Comparison of ENCODE assay signal across 10 cellular contexts in the genomic region with DNA sequence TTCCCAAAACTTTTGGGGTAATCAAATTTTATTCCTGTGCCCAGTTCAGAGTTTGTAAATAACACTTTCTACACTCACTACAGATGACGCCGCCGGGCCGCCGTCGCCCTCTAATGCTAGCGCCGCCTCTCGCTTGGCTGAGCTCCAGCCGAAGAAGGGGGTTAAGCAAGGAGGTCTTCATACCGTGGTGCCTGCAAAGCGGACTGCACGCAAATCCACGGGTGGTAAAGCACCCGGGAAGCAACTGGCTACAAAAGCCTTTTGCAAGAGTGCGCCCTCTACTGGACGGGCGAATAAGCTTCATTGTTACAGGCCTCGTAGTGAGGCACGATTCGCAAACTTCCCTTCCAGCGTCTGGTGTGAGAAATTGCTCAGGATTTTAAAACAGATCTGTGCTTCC.
DNase-seq lines count a peak whose midpoint lies in the region; ATAC-seq and TF ChIP-seq lines count a peak whose summit lies in the region.
"Had no signal": no experiment of that assay in that cellular context is flagged by ENCODE, and none has a peak within 500 bp of the region (broad histone marks: within the 10 kb centered on the region; RNA-seq: fewer than 3 reads in every experiment).

No MANE protein-coding gene starts in this region.

- intact Hi-C loops in esophagus squamous epithelium (cut with DNase I), result no loop called here
- intact Hi-C loops in heart right ventricle (cut with DNase I), result no loop called here

- peak; percentile 50 for TF ChIP-seq CTCF in brain microvascular endothelial cell (IDR thresholded peaks at IDR 0.05; ENCODE audit: low read depth, low read length, missing control alignments)
- TF ChIP-seq CTCF in esophagus squamous epithelium (IDR thresholded peaks at IDR 0.05), result no peak
- TF ChIP-seq CTCF in heart right ventricle (IDR thresholded peaks at IDR 0.05), result peak in 3 of 9 donors; percentile 14 to 34 (median 31)

- TF ChIP-seq POLR2A in esophagus squamous epithelium (IDR thresholded peaks at IDR 0.05), result no peak

- 79 to 86% methylated on average over 19 to 22 of the region's 22 CpGs for WGBS in esophagus squamous epithelium, 2 donors
- 89 to 90% methylated on average over 22 of the region's 22 CpGs for WGBS in heart right ventricle, 2 donors

- no peak for ATAC-seq in GM19324 (IDR thresholded peaks at IDR 0.05; ENCODE audit: low FRiP score, unreplicated experiment)
- ATAC-seq in heart right ventricle, result no peak

- DNase-seq in activated CD8-positive, alpha-beta memory T cell treated with anti-CD3 and anti-CD28 coated beads for 48 hours (ENCODE audit: low read depth in 2 of 3, low spot score in 2 of 3), result peak in 2 of 3 experiments; percentile 0 to 1
- no peak for DNase-seq in activated CD8-positive, alpha-beta memory T cell treated with anti-CD3 and anti-CD28 coated beads, Interleukin-2, amount 50 U/mL, for 4 hours
- DNase-seq in MV-4-11 (lab: John Stamatoyannopoulos, UW), result peak; percentile 23
- DNase-seq in brain microvascular endothelial cell, result no peak
- peak; percentile 7 for DNase-seq in stimulated activated CD4-positive, alpha-beta T cell treated with anti-CD3 and anti-CD28 coated beads, Interleukin-4, amount 100 ng/mL, for 24 hours
- DNase-seq in esophagus squamous epithelium (lab: John Stamatoyannopoulos, UW), result no peak
- DNase-seq in heart right ventricle, result no peak
- DNase-seq: NCI-H1436 had no signal

- H3K9me3 ChIP-seq in esophagus squamous epithelium (peaks cover 0 to 4% (median 0%) of the 10 kb centered on the region in 3 donors), heart right ventricle (peaks cover 0 to 17% (median 0%) of the 10 kb centered on the region in 11 donors)
- H3K9me3 ChIP-seq: HAP-1 had no signal

- no peak overlapping the region for H3K4me3 ChIP-seq in brain microvascular endothelial cell (ENCODE audit: low read depth, low read length)
- H3K4me3 ChIP-seq in esophagus squamous epithelium, result no peak overlapping the region
- no peak overlapping the region for H3K4me3 ChIP-seq in heart right ventricle
- H3K4me3 ChIP-seq: HAP-1 had no signal

- H3K4me1 ChIP-seq in esophagus squamous epithelium, result no peaks in the 10 kb centered on the region
- no peaks in the 10 kb centered on the region for H3K4me1 ChIP-seq in heart right ventricle

- H3K27me3 ChIP-seq in brain microvascular endothelial cell (replicated peaks) (no peaks in the 10 kb centered on the region), esophagus squamous epithelium (no peaks in the 10 kb centered on the region), heart right ventricle (peaks cover 0 to 2% (median 0%) of the 10 kb centered on the region in 7 donors)

- H3K27ac ChIP-seq in brain microvascular endothelial cell (no peak overlapping the region), esophagus squamous epithelium (no peak overlapping the region), heart right ventricle (no peak overlapping the region)

- H3K36me3 ChIP-seq in brain microvascular endothelial cell (replicated peaks), result no peaks in the 10 kb centered on the region
- H3K36me3 ChIP-seq in esophagus squamous epithelium, result no peaks in the 10 kb centered on the region
- no peaks in the 10 kb centered on the region for H3K36me3 ChIP-seq in heart right ventricle
- H3K36me3 ChIP-seq: HAP-1 had no signal

- in situ Hi-C loops in brain microvascular endothelial cell (cut with HindIII; ENCODE audit: low pct_ligation_motif_present, low sequenced_read_pairs), result no loop called here

Comparison
In these comparisons a context has a peak if more than half of its experiments do, and no peak if none do; other contexts are left out.
1. DNase-seq: peak in activated CD8-positive, alpha-beta memory T cell treated with anti-CD3 and anti-CD28 coated beads for 48 hours (2 of 3), MV-4-11 (single experiment) and stimulated activated CD4-positive, alpha-beta T cell treated with anti-CD3 and anti-CD28 coated beads, Interleukin-4, amount 100 ng/mL, for 24 hours (single experiment); none in activated CD8-positive, alpha-beta memory T cell treated with anti-CD3 and anti-CD28 coated beads, Interleukin-2, amount 50 U/mL, for 4 hours (single experiment), brain microvascular endothelial cell (single experiment), esophagus squamous epithelium (single experiment) and heart right ventricle (0 of 2).